ENCODE assay signal across 29 cellular contexts in genomic region chr10:42976353-42977031, GRCh38.
DNase-seq lines count a peak whose midpoint lies in the region; ATAC-seq, FAIRE-seq and TF ChIP-seq lines count a peak whose summit lies in the region.
"Had no signal": no experiment of that assay in that cellular context is flagged by ENCODE, and none has a peak within 500 bp of the region (broad histone marks: within the 10 kb centered on the region; RNA-seq: fewer than 3 reads in every experiment).

No MANE protein-coding gene starts in this region.

- ATAC-seq in activated B cell treated with CpG ODN at 0.5 μM for 24 hours (ENCODE audit: low read depth), result no peak
- no peak for ATAC-seq in stimulated activated naive CD8-positive, alpha-beta T cell treated with anti-CD3 and anti-CD28 coated beads, Interleukin-15, amount 100 ng/mL, for 72 hours
- ATAC-seq: gastroesophageal sphincter, sciatic nerve had no signal

- no peaks in the 10 kb centered on the region for H3K4me1 Mint-ChIP-seq in activated naive CD4-positive, alpha-beta T cell treated with anti-CD3 and anti-CD28 coated beads for 36 hours (ENCODE audit: low read depth)
- H3K4me1 Mint-ChIP-seq in activated B cell treated with CpG ODN at 0.5 μM for 24 hours, result no peaks in the 10 kb centered on the region
- H3K4me1 Mint-ChIP-seq in stimulated activated naive CD8-positive, alpha-beta T cell treated with anti-CD3 and anti-CD28 coated beads, Interleukin-15, amount 100 ng/mL, for 72 hours, result peaks cover 7% of the 10 kb centered on the region
- H3K4me1 Mint-ChIP-seq: IgD-negative memory B cell, immature natural killer cell had no signal

- H3K36me3 ChIP-seq in kidney (ENCODE audit: control insufficient read depth in 1 of 2, insufficient read depth in 2 of 2, low read length in 2 of 2) (no peaks in the 10 kb centered on the region), MG63 (no peaks in the 10 kb centered on the region)
- H3K36me3 ChIP-seq: gastroesophageal sphincter, thoracic aorta had no signal

- no peaks in the 10 kb centered on the region for H3K9me3 Mint-ChIP-seq in activated naive CD4-positive, alpha-beta T cell treated with anti-CD3 and anti-CD28 coated beads for 36 hours
- no peaks in the 10 kb centered on the region for H3K9me3 Mint-ChIP-seq in activated B cell treated with CpG ODN at 0.5 μM for 24 hours
- no peaks in the 10 kb centered on the region for H3K9me3 Mint-ChIP-seq in stimulated activated naive CD8-positive, alpha-beta T cell treated with anti-CD3 and anti-CD28 coated beads, Interleukin-15, amount 100 ng/mL, for 72 hours
- H3K9me3 Mint-ChIP-seq: IgD-negative memory B cell, immature natural killer cell, nephron progenitor cell had no signal

- no peak for TF ChIP-seq CTCF in activated B cell treated with CpG ODN at 0.5 μM for 24 hours (IDR thresholded peaks at IDR 0.05)
- TF ChIP-seq CTCF in kidney (IDR thresholded peaks at IDR 0.05; ENCODE audit: borderline replicate concordance, extremely low read depth, insufficient read depth), result no peak

- no peak overlapping the region for H3K4me3 Mint-ChIP-seq in activated naive CD4-positive, alpha-beta T cell treated with anti-CD3 and anti-CD28 coated beads for 36 hours
- no peak overlapping the region for H3K4me3 Mint-ChIP-seq in activated B cell treated with CpG ODN at 0.5 μM for 24 hours
- H3K4me3 Mint-ChIP-seq in stimulated activated naive CD8-positive, alpha-beta T cell treated with anti-CD3 and anti-CD28 coated beads, Interleukin-15, amount 100 ng/mL, for 72 hours, result no peak overlapping the region
- H3K4me3 Mint-ChIP-seq: CD14-positive monocyte, IgD-negative memory B cell, immature natural killer cell, nephron progenitor cell had no signal

- no peak overlapping the region for H3K27ac Mint-ChIP-seq in activated naive CD4-positive, alpha-beta T cell treated with anti-CD3 and anti-CD28 coated beads for 36 hours
- no peak overlapping the region for H3K27ac Mint-ChIP-seq in activated B cell treated with CpG ODN at 0.5 μM for 24 hours
- no peak overlapping the region for H3K27ac Mint-ChIP-seq in stimulated activated naive CD8-positive, alpha-beta T cell treated with anti-CD3 and anti-CD28 coated beads, Interleukin-15, amount 100 ng/mL, for 72 hours
- H3K27ac Mint-ChIP-seq: CD14-positive monocyte, IgD-negative memory B cell, immature natural killer cell, nephron progenitor cell had no signal

- H3K27ac ChIP-seq in kidney (ENCODE audit: low read depth in 2 of 2, low read length in 2 of 2) (no peak overlapping the region), caudate nucleus (ENCODE audit: low read depth, low read length) (no peak overlapping the region)
- H3K27ac ChIP-seq: gastroesophageal sphincter, thoracic aorta had no signal

- H3K36me3 Mint-ChIP-seq in activated naive CD4-positive, alpha-beta T cell treated with anti-CD3 and anti-CD28 coated beads for 36 hours (ENCODE audit: low read depth), result no peaks in the 10 kb centered on the region
- no peaks in the 10 kb centered on the region for H3K36me3 Mint-ChIP-seq in activated B cell treated with CpG ODN at 0.5 μM for 24 hours (ENCODE audit: low read depth)
- H3K36me3 Mint-ChIP-seq: CD14-positive monocyte, IgD-negative memory B cell, immature natural killer cell had no signal

- FAIRE-seq in kidney (lab: Jason Lieb, UNC), result no peak
- FAIRE-seq: H54 had no signal

- intact Hi-C loops in activated naive CD4-positive, alpha-beta T cell treated with anti-CD3 and anti-CD28 coated beads for 36 hours (cut with micrococcal nuclease), result no loop called here
- intact Hi-C loops in activated B cell treated with CpG ODN at 0.5 μM for 24 hours (cut with micrococcal nuclease), result no loop called here
- intact Hi-C loops in kidney (cut with DNase I), result no loop called here

- peak; percentile 5 for DNase-seq in activated naive CD4-positive, alpha-beta T cell treated with anti-CD3 and anti-CD28 coated beads, Interleukin-2, amount 50 U/mL, for 16 hours
- no peak for DNase-seq in activated naive CD4-positive, alpha-beta T cell treated with anti-CD3 and anti-CD28 coated beads for 36 hours
- DNase-seq in activated B cell treated with CpG ODN at 0.5 μM for 24 hours (peak; percentile 6), kidney (peak; percentile 43), MG63 (no peak), caudate nucleus (lab: John Stamatoyannopoulos, UW) (no peak)
- DNase-seq in stimulated activated CD8-positive, alpha-beta memory T cell treated with anti-CD3 and anti-CD28 coated beads, Interleukin-4, amount 100 ng/mL, for 48 hours, result peak; percentile 17
- DNase-seq in stimulated activated naive CD8-positive, alpha-beta T cell treated with anti-CD3 and anti-CD28 coated beads, Interleukin-15, amount 100 ng/mL, for 72 hours, result no peak
- DNase-seq: activated CD4-positive, alpha-beta T cell treated with anti-CD3 and anti-CD28 coated beads, Interleukin-2, amount 50 U/mL, for 1 hour; activated effector memory CD4-positive, alpha-beta T cell treated with anti-CD3 and anti-CD28 coated beads, Interleukin-2, amount 50 U/mL, for 16 hours; cerebellar nuclear complex; DMS79; GDM1; hypothalamus; immature natural killer cell; NCI-H1105; NCI-H2029; NCI-H226; NCI-H774; nephron progenitor cell; stimulated activated CD4-positive, alpha-beta T cell treated with anti-CD3 and anti-CD28 coated beads, Interleukin-4, amount 100 ng/mL, for 24 hours; stimulated activated naive CD4-positive, alpha-beta T cell; T-helper 2 cell had no signal

- CTCF ChIA-PET in activated naive CD4-positive, alpha-beta T cell treated with anti-CD3 and anti-CD28 coated beads for 36 hours (lab: Charles Lee), result no interaction called here
- CTCF ChIA-PET in activated B cell treated with CpG ODN at 0.5 μM for 24 hours (lab: Charles Lee), result no interaction called here

- no peak overlapping the region for H3K9ac ChIP-seq in kidney (ENCODE audit: low read length in 2 of 2)

- no peaks in the 10 kb centered on the region for H3K9me3 ChIP-seq in kidney (ENCODE audit: control insufficient read depth in 1 of 2, low read length in 2 of 2)
- no peaks in the 10 kb centered on the region for H3K9me3 ChIP-seq in MG63
- H3K9me3 ChIP-seq: gastroesophageal sphincter, thoracic aorta had no signal

- no peak overlapping the region for H3K4me3 ChIP-seq in kidney (ENCODE audit: low read length in 2 of 2)
- no peak overlapping the region for H3K4me3 ChIP-seq in MG63
- H3K4me3 ChIP-seq: gastroesophageal sphincter, thoracic aorta had no signal

- POLR2A ChIA-PET in activated B cell treated with CpG ODN at 0.5 μM for 24 hours (lab: Charles Lee), result no interaction called here

- H3K27me3 ChIP-seq in MG63, result no peaks in the 10 kb centered on the region

- no peaks in the 10 kb centered on the region for H3K27me3 Mint-ChIP-seq in activated naive CD4-positive, alpha-beta T cell treated with anti-CD3 and anti-CD28 coated beads for 36 hours (ENCODE audit: low read depth)
- H3K27me3 Mint-ChIP-seq in activated B cell treated with CpG ODN at 0.5 μM for 24 hours, result no peaks in the 10 kb centered on the region
- H3K27me3 Mint-ChIP-seq in stimulated activated naive CD8-positive, alpha-beta T cell treated with anti-CD3 and anti-CD28 coated beads, Interleukin-15, amount 100 ng/mL, for 72 hours, result no peaks in the 10 kb centered on the region

- H3K4me1 ChIP-seq in kidney (ENCODE audit: control insufficient read depth in 1 of 2, insufficient read depth in 1 of 2, low read depth in 1 of 2, low read length in 2 of 2), result no peaks in the 10 kb centered on the region
- H3K4me1 ChIP-seq: gastroesophageal sphincter had no signal

Comparison
In these comparisons a context has a peak if more than half of its experiments do, and no peak if none do; other contexts are left out.
1. DNase-seq: peak in activated naive CD4-positive, alpha-beta T cell treated with anti-CD3 and anti-CD28 coated beads, Interleukin-2, amount 50 U/mL, for 16 hours (single experiment), activated B cell treated with CpG ODN at 0.5 μM for 24 hours (single experiment), kidney (single experiment) and stimulated activated CD8-positive, alpha-beta memory T cell treated with anti-CD3 and anti-CD28 coated beads, Interleukin-4, amount 100 ng/mL, for 48 hours (single experiment); none in activated naive CD4-positive, alpha-beta T cell treated with anti-CD3 and anti-CD28 coated beads for 36 hours (single experiment), stimulated activated naive CD8-positive, alpha-beta T cell treated with anti-CD3 and anti-CD28 coated beads, Interleukin-15, amount 100 ng/mL, for 72 hours (0 of 2), MG63 (single experiment) and caudate nucleus (0 of 61).